In the genomic region with DNA sequence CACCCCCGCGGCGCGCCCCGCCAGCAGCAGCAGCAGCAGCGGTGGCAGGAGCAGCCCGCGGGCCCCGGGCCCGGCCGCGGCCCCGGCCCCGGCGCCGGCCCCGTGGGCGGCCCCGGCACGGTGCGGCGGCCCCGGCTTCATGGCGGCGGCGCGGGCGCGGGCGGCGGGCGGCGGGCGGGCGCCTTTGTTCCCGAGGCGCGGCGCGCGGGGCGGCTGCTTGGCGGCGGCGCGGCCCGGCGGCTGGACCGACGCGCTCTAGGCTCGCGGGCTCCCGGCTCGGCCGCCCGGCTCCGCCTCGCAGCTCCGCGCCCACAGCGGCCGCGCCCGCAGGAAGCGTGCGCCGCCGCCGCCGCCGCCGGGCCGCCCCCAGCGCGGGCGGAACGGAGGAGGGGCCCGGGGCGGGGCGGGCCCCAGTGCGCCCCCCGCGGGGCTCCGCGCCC, we compare ENCODE assay signal across 8 cellular contexts. TPM values are rescaled to one million over a fixed set of nuclear protein-coding genes. Genes with fewer than 3 reads are reported as not detected.
DNase-seq lines count a peak whose midpoint lies in the region; ATAC-seq and TF ChIP-seq lines count a peak whose summit lies in the region.

A gene with protein sequence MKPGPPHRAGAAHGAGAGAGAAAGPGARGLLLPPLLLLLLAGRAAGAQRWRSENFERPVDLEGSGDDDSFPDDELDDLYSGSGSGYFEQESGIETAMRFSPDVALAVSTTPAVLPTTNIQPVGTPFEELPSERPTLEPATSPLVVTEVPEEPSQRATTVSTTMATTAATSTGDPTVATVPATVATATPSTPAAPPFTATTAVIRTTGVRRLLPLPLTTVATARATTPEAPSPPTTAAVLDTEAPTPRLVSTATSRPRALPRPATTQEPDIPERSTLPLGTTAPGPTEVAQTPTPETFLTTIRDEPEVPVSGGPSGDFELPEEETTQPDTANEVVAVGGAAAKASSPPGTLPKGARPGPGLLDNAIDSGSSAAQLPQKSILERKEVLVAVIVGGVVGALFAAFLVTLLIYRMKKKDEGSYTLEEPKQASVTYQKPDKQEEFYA (minus strand): TSS at position 313 of the 440 bp plus-strand sequence. CDS start 172 bp downstream, at position 141.

- peak within 1 kb of the TSS; percentile 50 for H2AFZ ChIP-seq in HCT116 (ENCODE audit: low read depth, low read length, poor library complexity, severe bottlenecking)

- peaks cover 19% of the 10 kb centered on the region for H3K79me2 ChIP-seq in HCT116 (ENCODE audit: insufficient read depth, low read length)

- H3K9me3 ChIP-seq in HCT116 (ENCODE audit: control insufficient read depth in 1 of 2, insufficient read depth in 1 of 2, low read depth in 1 of 2, low read length in 2 of 2) (no peaks in the 10 kb centered on the region), right atrium auricular region (no peaks in the 10 kb centered on the region)

- peak within 1 kb of the TSS; percentile 86 for H3K4me2 ChIP-seq in HCT116 (ENCODE audit: low read length)

- H3K9me3 Mint-ChIP-seq in activated naive CD8-positive, alpha-beta T cell treated with anti-CD3 and anti-CD28 coated beads, Interleukin-2, amount 50 U/mL, for 24 hours = no peaks in the 10 kb centered on the region

- H3K9me2 ChIP-seq in HCT116 (ENCODE audit: insufficient read depth) = no peaks in the 10 kb centered on the region

- H3K4me3 ChIP-seq in HCT116 (replicated peaks in 1 of 2; ENCODE audit: low read depth in 1 of 2, low read length in 2 of 2) = peak within 1 kb of the TSS; percentile 63 to 76
- H3K4me3 ChIP-seq in right atrium auricular region = peak within 1 kb of the TSS; percentile 57 to 63
- peak within 1 kb of the TSS; percentile 52 for H3K4me3 ChIP-seq in retinal pigment epithelial cell (ENCODE audit: low read length)

- H3K4me3 Mint-ChIP-seq in activated naive CD8-positive, alpha-beta T cell treated with anti-CD3 and anti-CD28 coated beads, Interleukin-2, amount 50 U/mL, for 24 hours = peak within 1 kb of the TSS; percentile 75

- H3K27me3 Mint-ChIP-seq in activated naive CD8-positive, alpha-beta T cell treated with anti-CD3 and anti-CD28 coated beads, Interleukin-2, amount 50 U/mL, for 24 hours = peaks cover 47% of the 10 kb centered on the region

- no peaks in the 10 kb centered on the region for H4K20me1 ChIP-seq in HCT116 (ENCODE audit: insufficient read depth)

- RAD21 ChIA-PET in HCT116 (lab: Charles Lee; ENCODE audit: low non-redundant PET in 1 of 2, low total read pairs in 2 of 2, uncharacterized antibody in 2 of 2, unreplicated experiment in 2 of 2) = no interaction called here

- peaks cover 28 to 44% of the 10 kb centered on the region in 2 experiments for H3K4me1 ChIP-seq in HCT116 (ENCODE audit: control insufficient read depth in 1 of 2, insufficient read depth in 2 of 2, low read length in 2 of 2)
- H3K4me1 ChIP-seq in right atrium auricular region = peaks cover 0 to 40% of the 10 kb centered on the region in 2 donors

- intact Hi-C loops in HCT116 (cut with micrococcal nuclease) = no loop called here

- DNase-seq in AG08396 (ENCODE audit: low spot score) (peak; percentile 79), HCT116 (ENCODE audit: low read depth, low spot score) (no peak), right atrium auricular region (ENCODE audit: low spot score) (no peak), retinal pigment epithelial cell (ENCODE audit: low read depth) (no peak)
- no peak for DNase-seq in activated naive CD8-positive, alpha-beta T cell treated with anti-CD3 and anti-CD28 coated beads, Interleukin-2, amount 50 U/mL, for 24 hours

- ATAC-seq in HCT116 (peak; percentile 63), HG03460 (IDR thresholded peaks at IDR 0.05; ENCODE audit: unreplicated experiment) (no peak), GM21423 (IDR thresholded peaks at IDR 0.05; ENCODE audit: unreplicated experiment) (no peak), HG02970 (IDR thresholded peaks at IDR 0.05; ENCODE audit: low FRiP score, unreplicated experiment) (no peak)
- ATAC-seq in activated naive CD8-positive, alpha-beta T cell treated with anti-CD3 and anti-CD28 coated beads, Interleukin-2, amount 50 U/mL, for 24 hours = peak; percentile 25

- BruUV-seq in HCT116 (replicated peaks; lab: Mats Ljungman, UMichigan) = no TSS peak

- POLR2A ChIA-PET in HCT116 (lab: Charles Lee) = no interaction called here

- H3K4me1 Mint-ChIP-seq in activated naive CD8-positive, alpha-beta T cell treated with anti-CD3 and anti-CD28 coated beads, Interleukin-2, amount 50 U/mL, for 24 hours = peaks cover 21% of the 10 kb centered on the region

- CTCF ChIA-PET in HCT116 (lab: Charles Lee) = interaction anchor here (8.9 kb wide), 1 partner anchor 106 kb away, joined by 242 read pairs; no protein-coding TSS in a partner anchor

- H3K27me3 ChIP-seq in HCT116 (ENCODE audit: insufficient read depth, low read length) (no peaks in the 10 kb centered on the region), right atrium auricular region (no peaks in the 10 kb centered on the region)

- no peak for TF ChIP-seq RAD21 in HCT116 (IDR thresholded peaks at IDR 0.05; ENCODE audit: low read depth)

- H3K36me3 ChIP-seq in HCT116 (ENCODE audit: control insufficient read depth in 1 of 2, insufficient read depth in 2 of 2, low read length in 2 of 2) (no peaks in the 10 kb centered on the region), right atrium auricular region (no peaks in the 10 kb centered on the region)

- TF ChIP-seq CTCF in HCT116 (IDR thresholded peaks at IDR 0.05 in 2 of 3, conservative IDR thresholded peaks at IDR 0.05 in 1 of 3; ENCODE audit: borderline replicate concordance in 1 of 3, insufficient read depth in 1 of 3, low read depth in 2 of 3, low read length in 2 of 3) (no peak), right atrium auricular region (IDR thresholded peaks at IDR 0.05) (no peak), retinal pigment epithelial cell (conservative IDR thresholded peaks at IDR 0.05; ENCODE audit: low read depth, low read length) (no peak)

- H3K9ac ChIP-seq in HCT116 (ENCODE audit: low read length) = peak within 1 kb of the TSS; percentile 72

- no peak for TF ChIP-seq POLR2A in HCT116 (IDR thresholded peaks at IDR 0.05; ENCODE audit: borderline replicate concordance, extremely low read depth, insufficient read depth, insufficient read length)

- no peaks in the 10 kb centered on the region for H3K36me3 Mint-ChIP-seq in activated naive CD8-positive, alpha-beta T cell treated with anti-CD3 and anti-CD28 coated beads, Interleukin-2, amount 50 U/mL, for 24 hours (ENCODE audit: low read depth)

- H3K27ac ChIP-seq in HCT116 (ENCODE audit: low read depth, low read length) (peak within 1 kb of the TSS; percentile 83), right atrium auricular region (peak within 1 kb of the TSS; percentile 64 to 68)

- H3K27ac Mint-ChIP-seq in activated naive CD8-positive, alpha-beta T cell treated with anti-CD3 and anti-CD28 coated beads, Interleukin-2, amount 50 U/mL, for 24 hours = peak within 1 kb of the TSS; percentile 46

TF ChIP-seq in HCT116, 20 proteins besides CTCF, POLR2A, EP300 and RAD21:
- TF ChIP-seq, protein P1, sequence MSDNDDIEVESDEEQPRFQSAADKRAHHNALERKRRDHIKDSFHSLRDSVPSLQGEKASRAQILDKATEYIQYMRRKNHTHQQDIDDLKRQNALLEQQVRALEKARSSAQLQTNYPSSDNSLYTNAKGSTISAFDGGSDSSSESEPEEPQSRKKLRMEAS (IDR thresholded peaks at IDR 0.05) = no peak
- TF ChIP-seq POLR2AphosphoS5 (IDR thresholded peaks at IDR 0.05; ENCODE audit: low read depth, low read length) = peak; percentile 33; the same call in 1 of the 2 replicates

RNA-seq across cellular contexts. Expression of the gene that starts here (rescaled TPM):
- 40.1 TPM for total RNA-seq in HCT116 (2021; ENCODE audit: unreplicated experiment)
- polyA plus RNA-seq in HCT116 (2012) = 25.0 and 27.1 TPM in 2 replicates
- 10 to 100 TPM; 15.9 to 43.8 TPM for total RNA-seq in right atrium auricular region

Comparison
In these comparisons a context has a peak if more than half of its experiments do, and no peak if none do; other contexts are left out.
1. ATAC-seq: peak in HCT116 (single experiment) and activated naive CD8-positive, alpha-beta T cell treated with anti-CD3 and anti-CD28 coated beads, Interleukin-2, amount 50 U/mL, for 24 hours (single experiment); none in HG03460 (single experiment), GM21423 (single experiment) and HG02970 (single experiment).
2. Peak in every context shown above with its lines, with median percentiles within 50 percentile points of each other: H3K4me3 ChIP-seq.